8 cellular contexts compared by ENCODE assay signal in the genomic region with DNA sequence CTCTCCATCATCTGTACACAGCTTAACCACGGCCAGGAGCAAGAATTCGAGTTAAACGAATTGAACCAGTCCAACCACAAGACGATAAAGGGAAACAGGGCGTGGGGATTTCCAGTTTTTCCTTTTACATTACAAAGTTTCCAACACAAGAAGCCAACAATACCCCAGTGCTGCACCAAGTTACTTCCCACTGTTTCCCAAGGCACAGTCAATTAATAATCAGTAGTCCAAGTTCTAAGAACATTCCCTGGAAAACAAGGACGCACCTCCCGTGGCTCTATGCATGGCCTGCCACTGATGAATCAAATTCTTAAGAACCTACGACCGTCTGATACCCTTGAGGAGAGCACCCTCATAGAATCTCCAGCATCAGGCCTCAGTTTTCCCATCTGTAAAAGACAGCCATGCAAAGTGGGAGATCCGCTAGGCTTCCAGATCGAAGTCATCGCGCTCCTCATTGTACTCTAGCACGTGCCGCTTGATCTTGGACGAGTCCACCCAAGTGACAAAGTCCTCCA. TPM values are rescaled to one million over a fixed set of nuclear protein-coding genes. Genes with fewer than 3 reads are reported as not detected.
DNase-seq lines count a peak whose midpoint lies in the region; ATAC-seq and TF ChIP-seq lines count a peak whose summit lies in the region.

No MANE protein-coding gene starts in this region.

- H3K27ac Mint-ChIP-seq in progenitor cell of endocrine pancreas, result peak overlapping the region; percentile 96

- peaks cover 23% of the 10 kb centered on the region for H3K4me1 Mint-ChIP-seq in progenitor cell of endocrine pancreas (ENCODE audit: low read depth)

- no peaks in the 10 kb centered on the region for H3K36me3 Mint-ChIP-seq in progenitor cell of endocrine pancreas (ENCODE audit: insufficient read depth)

- H3K4me3 ChIP-seq in GM08714 (ENCODE audit: low read length), result peak overlapping the region; percentile 89

- H3K4me3 Mint-ChIP-seq in progenitor cell of endocrine pancreas (ENCODE audit: low read depth), result peak overlapping the region; percentile 87

- no peaks in the 10 kb centered on the region for H3K9me3 Mint-ChIP-seq in progenitor cell of endocrine pancreas (ENCODE audit: low read depth)

- TF ChIP-seq CTCF in progenitor cell of endocrine pancreas (IDR thresholded peaks at IDR 0.05; ENCODE audit: unreplicated experiment), result no peak

- peaks cover 4% of the 10 kb centered on the region for H3K27me3 Mint-ChIP-seq in progenitor cell of endocrine pancreas

- peak; percentile 9 for ATAC-seq in esophagus mucosa

- DNase-seq in RPMI7951 (ENCODE audit: low read depth), result peak; percentile 13
- DNase-seq in progenitor cell of endocrine pancreas (ENCODE audit: low spot score, unreplicated experiment), result no peak
- DNase-seq in islet precursor cell, result no peak
- no peak for DNase-seq in DMS153 (lab: John Stamatoyannopoulos, UW)
- no peak for DNase-seq in AML-193 (lab: John Stamatoyannopoulos, UW)
- no peak for DNase-seq in NCI-H1105 (lab: John Stamatoyannopoulos, UW)

RNA-seq across cellular contexts. Expression of gene IMP3, which starts 0.8 kb away (rescaled TPM):
- total RNA-seq in RPMI7951 (2014; rRNA removed; shearing (Covaris generic)), result 127 and 153 TPM in 2 replicates
- total RNA-seq in esophagus mucosa (68.1 TPM), progenitor cell of endocrine pancreas (53.7 and 54.0 TPM in 2 replicates)

RNA-seq across cellular contexts. Expression of gene SNX33, which starts 8.5 kb away (rescaled TPM):
- total RNA-seq in RPMI7951 (2014; rRNA removed; shearing (Covaris generic)), result 7.1 and 8.1 TPM in 2 replicates
- total RNA-seq in esophagus mucosa (24.7 TPM), progenitor cell of endocrine pancreas (24.5 and 29.3 TPM in 2 replicates)

RNA-seq across cellular contexts. Expression of gene SNUPN, which starts 13.7 kb away (rescaled TPM):
- total RNA-seq in RPMI7951 (2014; rRNA removed; shearing (Covaris generic)), result 30.5 and 33.2 TPM in 2 replicates
- total RNA-seq in esophagus mucosa (12.1 TPM), progenitor cell of endocrine pancreas (16.0 and 21.1 TPM in 2 replicates)
